In genomic region chr2:120347387-120348010, GRCh38 we compare ENCODE assay signal across 8 cellular contexts. TPM values are rescaled to one million over a fixed set of nuclear protein-coding genes. Genes with fewer than 3 reads are reported as not detected.
DNase-seq lines count a peak whose midpoint lies in the region; ATAC-seq and TF ChIP-seq lines count a peak whose summit lies in the region.

No MANE protein-coding gene starts in this region.

- peaks cover 4% of the 10 kb centered on the region for H4K20me1 ChIP-seq in osteoblast (ENCODE audit: insufficient read depth, low read length)

- TF ChIP-seq CTCF in endothelial cell (IDR thresholded peaks at IDR 0.05; ENCODE audit: unreplicated experiment) (no peak), osteoblast (IDR thresholded peaks at IDR 0.05; ENCODE audit: extremely low read depth, low read depth, low read length) (no peak)

- H3K79me2 ChIP-seq in osteoblast (ENCODE audit: insufficient read depth, low read length) = no peaks in the 10 kb centered on the region

- no peak for ATAC-seq in GM21723 (IDR thresholded peaks at IDR 0.05; ENCODE audit: unreplicated experiment)

- H3K9me3 ChIP-seq in CD4-positive, alpha-beta memory T cell (ENCODE audit: control insufficient read depth in 1 of 2, low read length in 2 of 2) = no peaks in the 10 kb centered on the region
- H3K9me3 ChIP-seq in HUES48 (ENCODE audit: control insufficient read depth, insufficient read depth, low read length) = no peaks in the 10 kb centered on the region
- H3K9me3 ChIP-seq in osteoblast (ENCODE audit: low read depth, low read length) = no peaks in the 10 kb centered on the region

- H3K27me3 ChIP-seq in CD4-positive, alpha-beta memory T cell (ENCODE audit: insufficient read depth, low read length) = peaks cover 12% of the 10 kb centered on the region
- H3K27me3 ChIP-seq in HUES48 (ENCODE audit: control insufficient read depth, insufficient read depth, low read length) = peaks cover 98% of the 10 kb centered on the region
- H3K27me3 ChIP-seq in osteoblast (ENCODE audit: insufficient read depth, low read length) = peaks cover 33% of the 10 kb centered on the region

- CTCF ChIA-PET in CD4-positive, alpha-beta memory T cell (lab: Charles Lee; ENCODE audit: partially characterized antibody) = interaction anchor here (0.7 kb wide), 1 partner anchor 647 kb away, joined by 5 read pairs; no protein-coding TSS in a partner anchor

- peak overlapping the region in 1 of 7 donors; percentile 52 for H3K27ac Mint-ChIP-seq in CD4-positive, alpha-beta memory T cell
- no peak overlapping the region for H3K27ac Mint-ChIP-seq in endothelial cell (ENCODE audit: unreplicated experiment)

- intact Hi-C loops in CD4-positive, alpha-beta memory T cell (cut with micrococcal nuclease) = no loop called here

- H3K27ac ChIP-seq in CD4-positive, alpha-beta memory T cell (ENCODE audit: low read depth, low read length) = no peak overlapping the region
- H3K27ac ChIP-seq in HUES48 (ENCODE audit: low read depth, low read length) = no peak overlapping the region
- no peak overlapping the region for H3K27ac ChIP-seq in osteoblast (ENCODE audit: low read depth, low read length)

- no peaks in the 10 kb centered on the region for H3K36me3 ChIP-seq in CD4-positive, alpha-beta memory T cell (ENCODE audit: insufficient read depth, low read length)
- H3K36me3 ChIP-seq in HUES48 (ENCODE audit: control insufficient read depth, insufficient read depth, low read length) (no peaks in the 10 kb centered on the region), osteoblast (ENCODE audit: insufficient read depth, low read length) (no peaks in the 10 kb centered on the region)

- no peak overlapping the region for H3K9ac ChIP-seq in HUES48 (ENCODE audit: low read depth, low read length)

- H3K4me1 ChIP-seq in CD4-positive, alpha-beta memory T cell (ENCODE audit: insufficient read depth, low read length) = peaks cover 29% of the 10 kb centered on the region
- peaks cover 23% of the 10 kb centered on the region for H3K4me1 ChIP-seq in HUES48 (ENCODE audit: control insufficient read depth, insufficient read depth, low read length)
- H3K4me1 ChIP-seq in osteoblast (ENCODE audit: insufficient read depth, low read length) = peaks cover 15% of the 10 kb centered on the region

- H3K9me3 Mint-ChIP-seq in CD4-positive, alpha-beta memory T cell = peaks cover 0 to 2% (median 0%) of the 10 kb centered on the region in 8 donors
- no peaks in the 10 kb centered on the region for H3K9me3 Mint-ChIP-seq in endothelial cell (ENCODE audit: unreplicated experiment)

- H3K4me3 Mint-ChIP-seq in CD4-positive, alpha-beta memory T cell = peak overlapping the region; percentile 54 to 91 (median 81)
- H3K4me3 Mint-ChIP-seq in endothelial cell (ENCODE audit: unreplicated experiment) = peak overlapping the region; percentile 93

- peak overlapping the region; percentile 72 for H3K4me2 ChIP-seq in osteoblast (ENCODE audit: insufficient read depth, low read length)

- DNase-seq in CD4-positive, alpha-beta memory T cell = no peak
- DNase-seq in endothelial cell (ENCODE audit: low spot score) (peak; percentile 35), osteoblast (ENCODE audit: insufficient read length, low spot score, missing footprints) (peak; percentile 92), DMS 273 (lab: John Stamatoyannopoulos, UW; ENCODE audit: unreplicated experiment) (no peak), COLO829 (ENCODE audit: low spot score) (no peak)
- no peak for DNase-seq in stimulated activated CD4-positive, alpha-beta T cell treated with anti-CD3 and anti-CD28 coated beads, Interleukin-2, amount 100 ng/mL, for 24 hours

- no peaks in the 10 kb centered on the region for H3K36me3 Mint-ChIP-seq in CD4-positive, alpha-beta memory T cell
- peaks cover 9% of the 10 kb centered on the region for H3K36me3 Mint-ChIP-seq in endothelial cell (ENCODE audit: low read depth, unreplicated experiment)

- H2AFZ ChIP-seq in osteoblast (ENCODE audit: low read length) = no peak overlapping the region

- H3K4me1 Mint-ChIP-seq in CD4-positive, alpha-beta memory T cell = peaks cover 8 to 27% (median 21%) of the 10 kb centered on the region in 4 donors
- H3K4me1 Mint-ChIP-seq in endothelial cell (ENCODE audit: unreplicated experiment) = peaks cover 9% of the 10 kb centered on the region

- H3K4me3 ChIP-seq in CD4-positive, alpha-beta memory T cell (ENCODE audit: low read length in 2 of 2) = no peak overlapping the region
- peak overlapping the region; percentile 47; the same call in 1 of the 2 replicates for H3K4me3 ChIP-seq in HUES48 (ENCODE audit: low read depth, low read length)
- peak overlapping the region; percentile 54 for H3K4me3 ChIP-seq in osteoblast (ENCODE audit: insufficient read depth, low read length)

- POLR2A ChIA-PET in CD4-positive, alpha-beta memory T cell (lab: Charles Lee; ENCODE audit: partially characterized antibody) = interaction anchor here (0.7 kb wide), 1 partner anchor 588 kb away, joined by 3 read pairs; the partner anchor contains the start of gene PTPN4

- peaks cover 29 to 38% of the 10 kb centered on the region in 2 donors for H3K27me3 Mint-ChIP-seq in CD4-positive, alpha-beta memory T cell
- H3K27me3 Mint-ChIP-seq in endothelial cell (ENCODE audit: unreplicated experiment) = peaks cover 18% of the 10 kb centered on the region

RNA-seq across cellular contexts. Expression of gene INHBB, which starts 1.6 kb away (rescaled TPM):
- total RNA-seq in CD4-positive, alpha-beta memory T cell = not detected
- polyA plus RNA-seq in CD4-positive, alpha-beta memory T cell = not detected
- total RNA-seq in endothelial cell (ENCODE audit: unreplicated experiment) (4.7 TPM), osteoblast (under 0.01 and 0.29 TPM in 2 replicates)

Comparison
In these comparisons a context has a peak if more than half of its experiments do, and no peak if none do; other contexts are left out.
1. DNase-seq: peak in endothelial cell (single experiment) and osteoblast (single experiment); none in CD4-positive, alpha-beta memory T cell (0 of 5), stimulated activated CD4-positive, alpha-beta T cell treated with anti-CD3 and anti-CD28 coated beads, Interleukin-2, amount 100 ng/mL, for 24 hours (0 of 2), DMS 273 (single experiment) and COLO829 (single experiment).
2. H3K4me3 ChIP-seq: peak in HUES48 (single experiment) and osteoblast (single experiment); none in CD4-positive, alpha-beta memory T cell (0 of 2).